8 cellular contexts compared by ENCODE assay signal in the genomic region with DNA sequence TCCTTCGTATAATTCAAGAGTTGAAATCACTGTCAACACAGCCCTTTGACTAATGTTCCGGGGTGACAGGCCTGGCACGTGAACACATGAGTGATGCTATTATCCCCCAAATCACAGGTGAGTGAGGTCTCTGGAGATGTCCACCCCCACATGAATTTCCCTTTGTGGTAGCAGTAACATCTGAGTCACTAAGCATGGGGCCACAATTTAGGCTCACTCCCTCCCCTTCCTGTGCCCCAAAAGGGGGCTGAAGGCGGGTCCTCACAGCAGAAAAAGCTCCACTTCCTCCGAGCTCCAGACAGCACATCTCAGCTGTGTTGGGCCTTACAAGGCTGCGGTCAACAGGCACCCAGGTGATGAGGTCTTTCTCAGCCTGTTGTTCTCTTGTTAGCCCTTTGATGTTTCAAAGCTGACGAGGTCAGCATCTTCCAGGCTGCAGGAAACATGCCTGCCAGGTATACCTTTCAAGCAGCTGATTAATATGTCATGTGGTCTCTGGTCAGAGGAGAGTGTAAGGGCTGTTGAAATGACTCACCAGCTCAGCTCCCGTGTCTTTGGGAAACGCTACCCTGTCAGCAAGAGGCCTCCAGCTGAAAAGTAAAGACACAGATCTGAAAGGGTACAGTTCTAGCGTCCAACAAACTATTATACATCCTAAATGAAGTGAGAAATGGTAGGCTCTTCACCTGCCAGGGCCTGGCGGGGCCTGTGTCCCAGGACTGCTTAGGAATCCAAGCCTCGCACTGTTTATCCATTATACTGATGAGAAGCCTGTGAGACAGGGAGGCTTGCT.
DNase-seq lines count a peak whose midpoint lies in the region; ATAC-seq and TF ChIP-seq lines count a peak whose summit lies in the region.

No MANE protein-coding gene starts in this region.

- H3K9me2 ChIP-seq in PC-9 (ENCODE audit: insufficient read depth): no peaks in the 10 kb centered on the region
- no peaks in the 10 kb centered on the region for H3K9me2 ChIP-seq in GM23338 (ENCODE audit: insufficient read depth)

- peak overlapping the region; percentile 99 for H3K27ac Mint-ChIP-seq in memory B cell
- H3K27ac Mint-ChIP-seq in GM23338: no peak overlapping the region

- POLR2A ChIA-PET in PC-9 (lab: Charles Lee; ENCODE audit: unreplicated experiment): interaction anchor here (0.5 to 1.1 kb wide), 5 partner anchors 9 to 180 kb away, joined by 3 to 7 read pairs (median 3); a partner anchor contains a TSS

- no TSS peak for BruUV-seq in PC-9 (replicated peaks; lab: Mats Ljungman, UMichigan)

- peaks cover 58% of the 10 kb centered on the region for H3K4me1 Mint-ChIP-seq in memory B cell
- H3K4me1 Mint-ChIP-seq in GM23338: peaks cover 48% of the 10 kb centered on the region

- no peak overlapping the region for H3K4me3 ChIP-seq in PC-9
- no peak overlapping the region for H3K4me3 ChIP-seq in GM23338

- H3K4me1 ChIP-seq in PC-9 (replicated peaks; ENCODE audit: insufficient read depth) (peaks cover 87% of the 10 kb centered on the region), GM23338 (ENCODE audit: insufficient read depth) (peaks cover 32% of the 10 kb centered on the region)

- H3K9me3 ChIP-seq in PC-9 (ENCODE audit: insufficient read depth, low read depth): no peaks in the 10 kb centered on the region

- intact Hi-C loops in PC-9 (cut with micrococcal nuclease; ENCODE audit: unreplicated experiment): loop anchor here (2.0 to 10.0 kb wide), 4 partner anchors 219 to 741 kb away; no protein-coding TSS in a partner anchor

- no peak for TF ChIP-seq CTCF in PC-9 (conservative IDR thresholded peaks at IDR 0.05)
- no peak for TF ChIP-seq CTCF in GM23338 (conservative IDR thresholded peaks at IDR 0.05; ENCODE audit: low read depth in 2 of 2)

- H3K27me3 Mint-ChIP-seq in memory B cell (no peaks in the 10 kb centered on the region), GM23338 (ENCODE audit: insufficient read depth, low read depth, poor library complexity) (peaks cover 18% of the 10 kb centered on the region)

- H3K4me3 Mint-ChIP-seq in memory B cell (peak overlapping the region; percentile 49), GM23338 (no peak overlapping the region)

- H3K27me3 ChIP-seq in PC-9 (ENCODE audit: insufficient read depth, low read depth) (no peaks in the 10 kb centered on the region), GM23338 (ENCODE audit: insufficient read depth) (no peaks in the 10 kb centered on the region)

- no peak overlapping the region for H2AFZ ChIP-seq in PC-9
- H2AFZ ChIP-seq in GM23338: no peak overlapping the region

- H3K4me2 ChIP-seq in PC-9 (peak overlapping the region; percentile 65), GM23338 (no peak overlapping the region)

- H3K79me2 ChIP-seq in PC-9 (ENCODE audit: low read depth) (peaks cover 15% of the 10 kb centered on the region; the same call in 1 of the 2 replicates), GM23338 (replicated peaks; ENCODE audit: insufficient read depth) (no peaks in the 10 kb centered on the region)

- peak overlapping the region; percentile 90 for H3K27ac ChIP-seq in PC-9
- no peak overlapping the region for H3K27ac ChIP-seq in GM23338 (ENCODE audit: low read depth)

- H3K36me3 Mint-ChIP-seq in memory B cell: peaks cover 5% of the 10 kb centered on the region
- H3K36me3 Mint-ChIP-seq in GM23338 (ENCODE audit: low read depth): peaks cover 6% of the 10 kb centered on the region; the same call in 2 of the 3 replicates

- H3K9me3 Mint-ChIP-seq in memory B cell: no peaks in the 10 kb centered on the region
- peaks cover 5% of the 10 kb centered on the region; the same call in 2 of the 3 replicates for H3K9me3 Mint-ChIP-seq in GM23338

- DNase-seq in PC-9 (peak; percentile 68 to 97), memory B cell (ENCODE audit: low spot score in 2 of 2) (peak; percentile 69 to 86), GM23338 (ENCODE audit: low spot score) (no peak), NCI-H1105 (lab: John Stamatoyannopoulos, UW) (no peak)
- DNase-seq in activated naive CD4-positive, alpha-beta T cell (lab: John Stamatoyannopoulos, UW): peak in 3 of 4 experiments; percentile 19 to 59 (median 32)
- DNase-seq in stimulated activated CD8-positive, alpha-beta memory T cell treated with anti-CD3 and anti-CD28 coated beads, Interleukin-4, amount 100 ng/mL, for 4 hours (ENCODE audit: low read depth in 2 of 2, low spot score in 1 of 2): peak; percentile 46 to 73

- H3K36me3 ChIP-seq in PC-9 (ENCODE audit: low read depth) (no peaks in the 10 kb centered on the region), GM23338 (ENCODE audit: insufficient read depth) (no peaks in the 10 kb centered on the region)

- H3F3A ChIP-seq in PC-9 (ENCODE audit: insufficient read depth, low read depth) (peaks cover 56% of the 10 kb centered on the region), GM23338 (replicated peaks; ENCODE audit: low read depth) (no peaks in the 10 kb centered on the region)

- ATAC-seq in GM18907 (IDR thresholded peaks at IDR 0.05; ENCODE audit: unreplicated experiment): peak; percentile 77
- peak; percentile 79 for ATAC-seq in HG03025 (IDR thresholded peaks at IDR 0.05; ENCODE audit: low FRiP score, unreplicated experiment)
- ATAC-seq in memory B cell (ENCODE audit: low read depth): peak; percentile 79
- no peak for ATAC-seq in GM23338

- H4K20me1 ChIP-seq in PC-9 (ENCODE audit: insufficient read depth): no peaks in the 10 kb centered on the region
- no peaks in the 10 kb centered on the region for H4K20me1 ChIP-seq in GM23338 (replicated peaks; ENCODE audit: insufficient read depth)

- CTCF ChIA-PET in PC-9 (lab: Charles Lee): interaction anchor here (0.6 kb wide), 1 partner anchor 28 kb away, joined by 3 read pairs; no protein-coding TSS in a partner anchor

TF ChIP-seq in GM23338, 12 proteins besides CTCF, POLR2A, EP300 and RAD21:
- TF ChIP-seq EZH2 (IDR thresholded peaks at IDR 0.05; ENCODE audit: low read depth, unreplicated experiment): no peak

Comparison
In these comparisons a context has a peak if more than half of its experiments do, and no peak if none do; other contexts are left out.
1. DNase-seq: peak in PC-9 (2 of 2), activated naive CD4-positive, alpha-beta T cell (3 of 4), memory B cell (2 of 2) and stimulated activated CD8-positive, alpha-beta memory T cell treated with anti-CD3 and anti-CD28 coated beads, Interleukin-4, amount 100 ng/mL, for 4 hours (2 of 2); none in GM23338 (single experiment) and NCI-H1105 (single experiment).